Comparison of ENCODE assay signal across 8 cellular contexts in the genomic region with DNA sequence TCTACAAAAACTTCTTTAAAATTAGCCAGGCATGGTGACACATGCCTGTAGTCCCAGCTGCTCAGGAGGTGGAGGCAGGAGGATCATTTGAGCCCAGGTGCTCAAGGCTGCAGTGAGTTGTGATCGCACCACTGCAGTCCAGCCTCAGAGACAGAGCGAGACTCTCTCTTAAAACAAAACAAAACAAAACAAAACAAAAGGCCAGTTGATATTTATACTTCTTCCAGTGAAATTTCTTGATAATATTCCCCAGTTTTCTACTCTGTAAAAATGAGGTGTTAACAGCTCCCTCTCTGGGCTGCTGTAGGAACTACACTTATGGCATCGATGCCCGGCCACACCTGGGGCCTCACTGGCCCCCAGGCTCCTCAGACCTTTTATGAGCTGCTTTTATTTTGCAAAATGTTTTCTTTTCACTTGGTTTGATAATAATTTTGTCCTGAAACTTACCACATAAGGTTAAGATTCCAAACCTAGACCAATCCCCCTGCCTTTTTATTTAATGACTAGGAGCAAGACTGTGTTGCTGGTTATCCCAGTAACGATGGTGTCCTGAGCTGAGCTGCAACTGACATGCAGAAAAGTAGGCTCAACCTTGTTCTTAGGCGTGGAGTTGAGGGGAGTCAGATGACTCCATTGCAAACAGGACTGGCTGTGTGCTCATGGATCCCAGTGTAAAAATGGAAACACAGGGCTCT. TPM values are rescaled to one million over a fixed set of nuclear protein-coding genes. Genes with fewer than 3 reads are reported as not detected.
A peak's percentile ranks its signal among the peaks of the same experiment; 100 is the strongest.
DNase-seq lines count a peak whose midpoint lies in the region; ATAC-seq and TF ChIP-seq lines count a peak whose summit lies in the region.

No MANE protein-coding gene starts in this region.

- dilution Hi-C loops in mammary epithelial cell (cut with HindIII; ENCODE audit: low sequenced_read_pairs) = no loop called here

- intact Hi-C loops in mammary epithelial cell (cut with micrococcal nuclease) = loop anchor here (1.0 kb wide), 3 partner anchors 16 to 229 kb away; a partner anchor contains a TSS
- intact Hi-C loops in left lung (cut with DNase I) = no loop called here

- H3K27me3 Mint-ChIP-seq in H9 (ENCODE audit: low read depth) = no peaks in the 10 kb centered on the region

- H2AFZ ChIP-seq in H9 (ENCODE audit: low read length) = no peak overlapping the region
- H2AFZ ChIP-seq in mammary epithelial cell (ENCODE audit: low read depth, low read length) = no peak overlapping the region

- no peaks in the 10 kb centered on the region for H3K79me2 ChIP-seq in H9 (ENCODE audit: insufficient read depth, low read length)
- peaks cover 46% of the 10 kb centered on the region for H3K79me2 ChIP-seq in mammary epithelial cell (ENCODE audit: insufficient read depth, low read length)

- no peak overlapping the region for H2BK120ac ChIP-seq in H9 (ENCODE audit: low read depth, low read length, poor library complexity, severe bottlenecking)

- H2BK5ac ChIP-seq in H9 (ENCODE audit: insufficient read length, low read length) = no peak overlapping the region

- CTCF ChIA-PET in mammary epithelial cell (lab: Charles Lee; ENCODE audit: low non-redundant PET) = interaction anchor here (1.0 to 1.2 kb wide), 2 partner anchors 16 to 46 kb away, joined by 3 to 4 read pairs; a partner anchor contains a TSS

- DNase-seq in H9 = no peak
- DNase-seq in T follicular helper cell (ENCODE audit: low read depth) = peak; percentile 36
- DNase-seq in mammary epithelial cell = peak; percentile 51
- no peak for DNase-seq in left lung
- DNase-seq in stromal cell of bone marrow (ENCODE audit: low read depth) = peak; percentile 20
- no peak for DNase-seq in H4 (ENCODE audit: low spot score)

- no peak overlapping the region for H3K4me3 Mint-ChIP-seq in H9

- no peak overlapping the region for H3K18ac ChIP-seq in H9 (ENCODE audit: insufficient read length, low read depth, low read length)

- peaks cover 0 to 7% of the 10 kb centered on the region in 2 experiments; a peak in 3 of 4 replicates for H3K4me1 Mint-ChIP-seq in H9

- H4K91ac ChIP-seq in H9 (ENCODE audit: insufficient read length, low read depth, low read length) = no peak overlapping the region

- in situ Hi-C loops in mammary epithelial cell (cut with MboI; ENCODE audit: low sequenced_read_pairs in 2 of 2) = no loop called here

- no peak overlapping the region for H4K8ac ChIP-seq in H9 (replicated peaks; ENCODE audit: insufficient read length, low read depth, low read length)

- TF ChIP-seq CTCF in H9 (conservative IDR thresholded peaks at IDR 0.05) (peak; percentile 87), mammary epithelial cell (conservative IDR thresholded peaks at IDR 0.05 in 1 of 2, IDR thresholded peaks at IDR 0.05 in 1 of 2; ENCODE audit: extremely low read depth in 1 of 2, insufficient read depth in 1 of 2, low read depth in 1 of 2, low read length in 2 of 2) (peak; percentile 79 to 80), left lung (IDR thresholded peaks at IDR 0.05) (peak; percentile 83)

- WGBS in H9 (ENCODE audit: extremely low coverage, insufficient read length, low lambda C conversion rate) = no CpG with 5 or more reads among the region's 6 CpGs
- 53% methylated on average over 5 of the region's 6 CpGs for WGBS in mammary epithelial cell (ENCODE audit: low coverage, missing lambda C conversion rate)

- peaks cover 71% of the 10 kb centered on the region for H4K20me1 ChIP-seq in BLaER1
- no peaks in the 10 kb centered on the region for H4K20me1 ChIP-seq in H9 (ENCODE audit: control insufficient read depth, insufficient read depth, insufficient read length)
- no peaks in the 10 kb centered on the region for H4K20me1 ChIP-seq in mammary epithelial cell (ENCODE audit: insufficient read depth, low read length)

- H2AK5ac ChIP-seq in H9 (ENCODE audit: insufficient read length, low read length) = no peak overlapping the region

- H3K4me2 ChIP-seq in BLaER1 = peak overlapping the region; percentile 75
- H3K4me2 ChIP-seq in H9 (ENCODE audit: insufficient read depth, insufficient read length, low read length) = no peak overlapping the region
- H3K4me2 ChIP-seq in mammary epithelial cell (ENCODE audit: insufficient read depth, low read depth, low read length) = no peak overlapping the region

- H3K9me3 ChIP-seq in BLaER1 (no peaks in the 10 kb centered on the region), H9 (ENCODE audit: control insufficient read depth, low read depth, low read length) (no peaks in the 10 kb centered on the region), mammary epithelial cell (replicated peaks; ENCODE audit: insufficient read depth, low read length) (no peaks in the 10 kb centered on the region), left lung (no peaks in the 10 kb centered on the region)

- peaks cover 49% of the 10 kb centered on the region for H3K36me3 ChIP-seq in BLaER1
- peaks cover 7% of the 10 kb centered on the region for H3K36me3 ChIP-seq in mammary epithelial cell (ENCODE audit: insufficient read depth, low read length)
- H3K36me3 ChIP-seq in left lung = peaks cover 0 to 32% of the 10 kb centered on the region in 2 donors

- H3K27ac ChIP-seq in BLaER1 = peak overlapping the region; percentile 78
- no peak overlapping the region for H3K27ac ChIP-seq in H9 (ENCODE audit: insufficient read length, low read depth, low read length)
- no peak overlapping the region for H3K27ac ChIP-seq in mammary epithelial cell (ENCODE audit: insufficient read depth, low read depth, low read length)
- H3K27ac ChIP-seq in left lung = peak overlapping the region in 1 of 2 donors; percentile 82

- no peak overlapping the region for H3K23ac ChIP-seq in H9 (ENCODE audit: insufficient read length, low read depth, low read length)

- ATAC-seq in left lung = peak; percentile 58
- ATAC-seq in HG03175 (IDR thresholded peaks at IDR 0.05; ENCODE audit: unreplicated experiment) = no peak

- H3K27me3 ChIP-seq in BLaER1 (no peaks in the 10 kb centered on the region), H9 (ENCODE audit: insufficient read depth, low read length) (no peaks in the 10 kb centered on the region), mammary epithelial cell (ENCODE audit: insufficient read depth, low read length) (no peaks in the 10 kb centered on the region), left lung (no peaks in the 10 kb centered on the region)

- no peak overlapping the region for H3K14ac ChIP-seq in H9 (ENCODE audit: insufficient read depth, low read length)

- H3K56ac ChIP-seq in H9 (ENCODE audit: insufficient read length, low read depth, low read length) = no peak overlapping the region

- no peak overlapping the region for H3K4ac ChIP-seq in H9 (ENCODE audit: low read depth, low read length)

- no peak overlapping the region for H2BK20ac ChIP-seq in H9 (ENCODE audit: low read depth, low read length, poor library complexity, severe bottlenecking)

- no peak overlapping the region for H4K5ac ChIP-seq in H9 (ENCODE audit: insufficient read length, low read depth, low read length)

- H2BK15ac ChIP-seq in H9 (ENCODE audit: low read depth, low read length) = no peak overlapping the region

- no peaks in the 10 kb centered on the region for H3K23me2 ChIP-seq in H9 (ENCODE audit: insufficient read length, low read depth, low read length, poor library complexity, severe bottlenecking)

- H3K27ac Mint-ChIP-seq in H9 = no peak overlapping the region

- BruUV-seq in mammary epithelial cell (replicated peaks; lab: Mats Ljungman, UMichigan) = no TSS peak

- no peak overlapping the region for H3T11ph ChIP-seq in H9 (ENCODE audit: low read length)

- H3K4me3 ChIP-seq in BLaER1 (no peak overlapping the region), mammary epithelial cell (replicated peaks in 1 of 3; ENCODE audit: insufficient read depth in 1 of 3, low read depth in 2 of 3, low read length in 3 of 3) (no peak overlapping the region), left lung (no peak overlapping the region)

- no peaks in the 10 kb centered on the region for H3K9me3 Mint-ChIP-seq in H9

- peaks cover 0 to 14% (median 12%) of the 10 kb centered on the region in 3 experiments; a peak in 5 of 7 replicates for H3K36me3 Mint-ChIP-seq in H9 (ENCODE audit: insufficient read depth in 1 of 3, low read depth in 3 of 3)

- H3K9ac ChIP-seq in BLaER1 (peak overlapping the region; percentile 18; the same call in 1 of the 2 replicates), H9 (ENCODE audit: extremely low read depth, insufficient read length, low read length) (no peak overlapping the region), mammary epithelial cell (ENCODE audit: insufficient read depth, low read length) (no peak overlapping the region)

- H3K79me1 ChIP-seq in H9 (ENCODE audit: insufficient read depth, low read depth, low read length, poor library complexity, severe bottlenecking) = no peaks in the 10 kb centered on the region

- no peak overlapping the region for H2BK12ac ChIP-seq in H9 (ENCODE audit: insufficient read length, low read depth, low read length)

- H3K4me1 ChIP-seq in BLaER1 (peaks cover 64% of the 10 kb centered on the region), H9 (ENCODE audit: insufficient read depth, low read length) (no peaks in the 10 kb centered on the region), mammary epithelial cell (ENCODE audit: insufficient read depth, low read length) (peaks cover 5% of the 10 kb centered on the region), left lung (peaks cover 15 to 49% of the 10 kb centered on the region in 2 donors)

RNA-seq across cellular contexts. Expression of a gene that starts 17.6 kb away (rescaled TPM):
- 49.4 and 51.3 TPM in 2 replicates for total RNA-seq in H9 (2021)
- total RNA-seq in mammary epithelial cell = 10 to 100 TPM; 45.2 to 51.2 TPM
- polyA plus RNA-seq in mammary epithelial cell = 11.5 TPM
- polyA minus RNA-seq in mammary epithelial cell = 43.1 TPM
- 10 to 100 TPM; 51.7 to 66.0 TPM for total RNA-seq in left lung
- total RNA-seq in H4 (2014; rRNA removed; shearing (Covaris generic)) = 2.6 and 4.4 TPM in 2 replicates

RNA-seq across cellular contexts. Expression of a gene that starts 45.5 kb away (rescaled TPM):
- total RNA-seq in H9 (2021) (200 and 206 TPM in 2 replicates), mammary epithelial cell (100 to 1,000 TPM in 1 of 2 donors, 10 to 100 TPM in 1; 53.0 to 117 TPM), left lung (10 to 100 TPM; 72.2 to 72.3 TPM)
- polyA plus RNA-seq in mammary epithelial cell = 104 TPM
- polyA minus RNA-seq in mammary epithelial cell = 177 TPM
- total RNA-seq in H4 (2014; rRNA removed; shearing (Covaris generic)) = 54.4 and 71.2 TPM in 2 replicates

RNA-seq across cellular contexts. Expression of a gene that starts 47.7 kb away (rescaled TPM):
- total RNA-seq in H9 (2021) = 76.9 and 81.9 TPM in 2 replicates
- total RNA-seq in mammary epithelial cell = 10 to 100 TPM; 23.4 to 26.2 TPM
- 18.8 TPM for polyA plus RNA-seq in mammary epithelial cell
- polyA minus RNA-seq in mammary epithelial cell = 1.4 TPM
- 10 to 100 TPM; 54.6 to 62.9 TPM for total RNA-seq in left lung
- total RNA-seq in H4 (2014; rRNA removed; shearing (Covaris generic)) = 0.50 TPM in 1 of 2 replicates, not detected in the other

RNA-seq across cellular contexts. Expression of a gene that starts 49.0 kb away (rescaled TPM):
- 60.4 and 63.6 TPM in 2 replicates for total RNA-seq in H9 (2021)
- total RNA-seq in mammary epithelial cell = 10 to 100 TPM; 17.2 to 29.0 TPM
- 7.0 TPM for polyA plus RNA-seq in mammary epithelial cell
- 2.3 TPM for polyA minus RNA-seq in mammary epithelial cell
- total RNA-seq in left lung = 10 to 100 TPM; 19.2 to 25.3 TPM
- total RNA-seq in H4 (2014; rRNA removed; shearing (Covaris generic)) = 0.90 and 1.2 TPM in 2 replicates

RNA-seq across cellular contexts. Expression of a gene that starts 49.3 kb away (rescaled TPM):
- total RNA-seq in H9 (2021) = 199 and 205 TPM in 2 replicates
- total RNA-seq in mammary epithelial cell = 10 to 100 TPM; 34.7 to 99.4 TPM
- 90.3 TPM for polyA plus RNA-seq in mammary epithelial cell
- polyA minus RNA-seq in mammary epithelial cell = 59.3 TPM
- total RNA-seq in left lung = 10 to 100 TPM; 72.5 to 91.5 TPM
- total RNA-seq in H4 (2014; rRNA removed; shearing (Covaris generic)) = 114 and 125 TPM in 2 replicates

Comparison
In these comparisons a context has a peak if more than half of its experiments do, and no peak if none do; other contexts are left out.
1. DNase-seq: peak in T follicular helper cell (single experiment), mammary epithelial cell (single experiment) and stromal cell of bone marrow (single experiment); none in H9 (single experiment), left lung (0 of 2) and H4 (single experiment).
2. RNA of a gene that starts 47.7 kb away (total RNA-seq): 76.9 to 81.9 TPM in H9, 54.6 to 62.9 TPM in left lung and 23.4 to 26.2 TPM in mammary epithelial cell; 0.50 TPM in H4; every median in the first group is over 10 times any median in the second.
3. Peak in every context shown above with its lines, with median percentiles within 50 percentile points of each other: CTCF ChIP-seq.